In genomic region chr13:83008496-83008895, GRCh38 we compare ENCODE assay signal across 23 cellular contexts.
"Had no signal": no experiment of that assay in that cellular context is flagged by ENCODE, and none has a peak within 500 bp of the region (broad histone marks: within the 10 kb centered on the region; RNA-seq: fewer than 3 reads in every experiment).

No MANE protein-coding gene starts in this region.

- H3K4me3 Mint-ChIP-seq: dendritic cell treated with granulocyte-macrophage colony-stimulating factor and Interleukin-4, amounts not matched to agents 40 ng/mL and 50 ng/mL, for 4 days; effector memory CD8-positive, alpha-beta T cell; endodermal cell had no signal

- H3K4me1 Mint-ChIP-seq: endodermal cell had no signal

- H3K36me3 ChIP-seq: colonic mucosa, esophagus muscularis mucosa, esophagus squamous epithelium, gastrocnemius medialis, gastroesophageal sphincter, heart left ventricle, heart right ventricle had no signal

- H3K27ac Mint-ChIP-seq: dendritic cell treated with granulocyte-macrophage colony-stimulating factor and Interleukin-4, amounts not matched to agents 40 ng/mL and 50 ng/mL, for 4 days; effector memory CD8-positive, alpha-beta T cell; endodermal cell had no signal

- H3K27ac ChIP-seq: colonic mucosa, coronary artery, dorsolateral prefrontal cortex, epithelial cell of prostate, esophagus muscularis mucosa, esophagus squamous epithelium, foreskin keratinocyte, gastrocnemius medialis, gastroesophageal sphincter, heart right ventricle had no signal

- DNase-seq: colonic mucosa; cortex of kidney; dermis blood vessel endothelial cell; dorsolateral prefrontal cortex; effector CD4-positive, alpha-beta T cell; effector CD8-positive, alpha-beta T cell; effector memory CD4-positive, alpha-beta T cell; effector memory CD8-positive, alpha-beta T cell; endodermal cell; erythroblast; esophagus squamous epithelium; foreskin melanocyte; gastrocnemius medialis; glutamatergic neuron; head of caudate nucleus; heart left ventricle; heart right ventricle had no signal

- H3K4me3 ChIP-seq: colonic mucosa, coronary artery, dorsolateral prefrontal cortex, esophagus muscularis mucosa, esophagus squamous epithelium, gastrocnemius medialis, gastroesophageal sphincter, heart left ventricle, heart right ventricle had no signal

- H3K9me3 Mint-ChIP-seq: dendritic cell treated with granulocyte-macrophage colony-stimulating factor and Interleukin-4, amounts not matched to agents 40 ng/mL and 50 ng/mL, for 4 days; endodermal cell had no signal

- H3K4me1 ChIP-seq: colonic mucosa, esophagus squamous epithelium, foreskin keratinocyte, gastroesophageal sphincter, heart left ventricle, heart right ventricle had no signal

- H3K27me3 ChIP-seq: colonic mucosa, dorsolateral prefrontal cortex, esophagus muscularis mucosa, esophagus squamous epithelium, foreskin keratinocyte, gastrocnemius medialis, gastroesophageal sphincter, heart left ventricle, heart right ventricle had no signal

- H3K27me3 Mint-ChIP-seq: dendritic cell treated with granulocyte-macrophage colony-stimulating factor and Interleukin-4, amounts not matched to agents 40 ng/mL and 50 ng/mL, for 4 days; effector memory CD8-positive, alpha-beta T cell had no signal

- H3K9me3 ChIP-seq: colonic mucosa, esophagus muscularis mucosa, esophagus squamous epithelium, gastrocnemius medialis, gastroesophageal sphincter, heart left ventricle had no signal
